ENCODE assay signal across 1 cellular context in genomic region chr7:133815677-133816210, GRCh38.
TF ChIP-seq lines count a peak whose summit lies in the region.

No MANE protein-coding gene starts in this region.

TF ChIP-seq in HepG2, 621 proteins besides CTCF, POLR2A, EP300 and RAD21 (continued from another document and continues in another):
- TF ChIP-seq SNAPC4 (CRISPR knock-in tag; IDR thresholded peaks at IDR 0.05): no peak
- TF ChIP-seq ZNF75D (CRISPR knock-in tag; IDR thresholded peaks at IDR 0.05; ENCODE audit: borderline replicate concordance): no peak
- TF ChIP-seq ZNF12 (CRISPR knock-in tag; IDR thresholded peaks at IDR 0.05): peak; percentile 30; the same call in 1 of the 2 replicates
- no peak for TF ChIP-seq MBNL3 (CRISPR knock-in tag; conservative IDR thresholded peaks at IDR 0.05)
- peak; percentile 49; the same call in 1 of the 2 replicates for TF ChIP-seq ZKSCAN8 (CRISPR knock-in tag; IDR thresholded peaks at IDR 0.05; ENCODE audit: borderline replicate concordance)
- 0 out of 2 replicates have a peak, but pooled peaks have one; percentile 26 for TF ChIP-seq MAX (IDR thresholded peaks at IDR 0.05)
- TF ChIP-seq HMGXB4 (CRISPR knock-in tag; IDR thresholded peaks at IDR 0.05; ENCODE audit: borderline replicate concordance in 1 of 2, low read depth in 1 of 2): no peak
- TF ChIP-seq ZSCAN30 (CRISPR knock-in tag; IDR thresholded peaks at IDR 0.05): no peak
- TF ChIP-seq ZNF780A (CRISPR knock-in tag; IDR thresholded peaks at IDR 0.05): no peak
- TF ChIP-seq ZNF256 (CRISPR knock-in tag; conservative IDR thresholded peaks at IDR 0.05): no peak
- TF ChIP-seq ZNF501 (CRISPR knock-in tag; IDR thresholded peaks at IDR 0.05): no peak
- TF ChIP-seq ZBTB20 (CRISPR knock-in tag; IDR thresholded peaks at IDR 0.05; ENCODE audit: borderline replicate concordance, low read depth): peak; percentile 48; the same call in 1 of the 2 replicates
- TF ChIP-seq HNF1A (IDR thresholded peaks at IDR 0.05; ENCODE audit: low read depth): peak; percentile 49; the same call in 1 of the 2 replicates
- peak; percentile 79; the same call in 1 of the 2 replicates for TF ChIP-seq HNF1A (CRISPR knock-in tag; IDR thresholded peaks at IDR 0.05; ENCODE audit: borderline replicate concordance)
- 0 out of 2 replicates have a peak, but pooled peaks have one; percentile 39 for TF ChIP-seq ZNF543 (CRISPR knock-in tag; IDR thresholded peaks at IDR 0.05)
- peak; percentile 98 for TF ChIP-seq SIX4 (CRISPR knock-in tag; IDR thresholded peaks at IDR 0.05)
- TF ChIP-seq FOXK1 (CRISPR knock-in tag; IDR thresholded peaks at IDR 0.05; ENCODE audit: borderline replicate concordance, low read depth): peak; percentile 43; the same call in 1 of the 2 replicates
- no peak for TF ChIP-seq SKI (IDR thresholded peaks at IDR 0.05; ENCODE audit: partially characterized antibody)
- no peak for TF ChIP-seq CENPX (CRISPR knock-in tag; IDR thresholded peaks at IDR 0.05)
- TF ChIP-seq NR2F1 (CRISPR knock-in tag; IDR thresholded peaks at IDR 0.05): peak in 1 of 2 experiments; percentile 37; a peak in 1 of 4 replicates
- no peak for TF ChIP-seq CERS6 (CRISPR knock-in tag; IDR thresholded peaks at IDR 0.05)
- no peak for TF ChIP-seq ZHX1 (CRISPR knock-in tag; IDR thresholded peaks at IDR 0.05; ENCODE audit: low read depth)
- no peak for TF ChIP-seq CAMTA2 (CRISPR knock-in tag; IDR thresholded peaks at IDR 0.05; ENCODE audit: borderline replicate concordance)
- TF ChIP-seq PITX1 (CRISPR knock-in tag; IDR thresholded peaks at IDR 0.05): peak; percentile 98
- no peak for TF ChIP-seq ZFP36L1 (CRISPR knock-in tag; IDR thresholded peaks at IDR 0.05)
- peak; percentile 90 for TF ChIP-seq POGZ (CRISPR knock-in tag; IDR thresholded peaks at IDR 0.05)
- no peak for TF ChIP-seq ZNF253 (CRISPR knock-in tag; IDR thresholded peaks at IDR 0.05; ENCODE audit: borderline replicate concordance)
- peak; percentile 81 for TF ChIP-seq CEBPG (CRISPR knock-in tag; IDR thresholded peaks at IDR 0.05)
- TF ChIP-seq ZNF678 (CRISPR knock-in tag; IDR thresholded peaks at IDR 0.05): no peak
- no peak for TF ChIP-seq ZNF234 (CRISPR knock-in tag; conservative IDR thresholded peaks at IDR 0.05)
- no peak for TF ChIP-seq MAFK (conservative IDR thresholded peaks at IDR 0.05 in 1 of 2, IDR thresholded peaks at IDR 0.05 in 1 of 2; ENCODE audit: low read length in 2 of 2)
- TF ChIP-seq ZNF136 (CRISPR knock-in tag; IDR thresholded peaks at IDR 0.05; ENCODE audit: low read depth): no peak
- TF ChIP-seq FOXC1 (CRISPR knock-in tag; IDR thresholded peaks at IDR 0.05; ENCODE audit: borderline replicate concordance): no peak
- no peak for TF ChIP-seq ATRX (CRISPR knock-in tag; IDR thresholded peaks at IDR 0.05; ENCODE audit: borderline replicate concordance)
- no peak for TF ChIP-seq ZNF619 (CRISPR knock-in tag; IDR thresholded peaks at IDR 0.05)
- peak; percentile 75; the same call in 1 of the 2 replicates for TF ChIP-seq SOX5 (CRISPR knock-in tag; IDR thresholded peaks at IDR 0.05; ENCODE audit: borderline replicate concordance)
- no peak for TF ChIP-seq MLLT10 (CRISPR knock-in tag; IDR thresholded peaks at IDR 0.05)
- TF ChIP-seq NFKB2 (CRISPR knock-in tag; IDR thresholded peaks at IDR 0.05; ENCODE audit: borderline replicate concordance): no peak
- no peak for TF ChIP-seq CBX5 (CRISPR knock-in tag; IDR thresholded peaks at IDR 0.05; ENCODE audit: borderline replicate concordance)
- TF ChIP-seq MYNN (CRISPR knock-in tag; IDR thresholded peaks at IDR 0.05; ENCODE audit: low read depth): no peak
- no peak for TF ChIP-seq E2F2 (CRISPR knock-in tag; IDR thresholded peaks at IDR 0.05; ENCODE audit: borderline replicate concordance)
- TF ChIP-seq MIER3 (CRISPR knock-in tag; IDR thresholded peaks at IDR 0.05; ENCODE audit: borderline replicate concordance): peak; percentile 60; the same call in 1 of the 2 replicates
- TF ChIP-seq IRF9 (CRISPR knock-in tag; IDR thresholded peaks at IDR 0.05; ENCODE audit: borderline replicate concordance): no peak
- TF ChIP-seq ZBTB26 (CRISPR knock-in tag; IDR thresholded peaks at IDR 0.05; ENCODE audit: borderline replicate concordance): no peak
- TF ChIP-seq ARID2 (CRISPR knock-in tag; IDR thresholded peaks at IDR 0.05; ENCODE audit: borderline replicate concordance): no peak
- no peak for TF ChIP-seq ZNF260 (CRISPR knock-in tag; IDR thresholded peaks at IDR 0.05; ENCODE audit: borderline replicate concordance, low read depth)
